ENCODE assay signal across 1 cellular context in genomic region chr9:71769175-71770165, GRCh38.
TF ChIP-seq lines count a peak whose summit lies in the region.

No MANE protein-coding gene starts in this region.

TF ChIP-seq in HepG2, 621 proteins besides CTCF, POLR2A, EP300 and RAD21 (continued from another document and continues in another):
- TF ChIP-seq ZNF512B (CRISPR knock-in tag; IDR thresholded peaks at IDR 0.05; ENCODE audit: borderline replicate concordance), result no peak
- TF ChIP-seq MYPOP (CRISPR knock-in tag; IDR thresholded peaks at IDR 0.05), result peak; percentile 85
- no peak for TF ChIP-seq ZNF264 (CRISPR knock-in tag; IDR thresholded peaks at IDR 0.05)
- TF ChIP-seq HNRNPL (IDR thresholded peaks at IDR 0.05; ENCODE audit: low read depth, low read length), result no peak
- no peak for TF ChIP-seq ZNF160 (CRISPR knock-in tag; IDR thresholded peaks at IDR 0.05)
- no peak for TF ChIP-seq ZNF619 (CRISPR knock-in tag; IDR thresholded peaks at IDR 0.05)
- TF ChIP-seq CSRNP1 (CRISPR knock-in tag; IDR thresholded peaks at IDR 0.05), result no peak
- TF ChIP-seq ZKSCAN1 (IDR thresholded peaks at IDR 0.05; ENCODE audit: low read length), result no peak
- TF ChIP-seq SNAPC5 (CRISPR knock-in tag; IDR thresholded peaks at IDR 0.05; ENCODE audit: borderline replicate concordance), result 0 out of 2 replicates have a peak, but pooled peaks have one; percentile 0
- TF ChIP-seq NR1H2 (CRISPR knock-in tag; IDR thresholded peaks at IDR 0.05; ENCODE audit: borderline replicate concordance, low read depth), result no peak
- TF ChIP-seq DNMT3B (CRISPR knock-in tag; conservative IDR thresholded peaks at IDR 0.05), result no peak
- TF ChIP-seq ZBTB43 (CRISPR knock-in tag; conservative IDR thresholded peaks at IDR 0.05), result no peak
- TF ChIP-seq LCORL (IDR thresholded peaks at IDR 0.05), result no peak
- peak; percentile 78; the same call in 1 of the 2 replicates for TF ChIP-seq LCORL (CRISPR knock-in tag; IDR thresholded peaks at IDR 0.05)
- TF ChIP-seq CHD4 (IDR thresholded peaks at IDR 0.05; ENCODE audit: borderline replicate concordance, low read length), result no peak
- TF ChIP-seq ZNF691 (CRISPR knock-in tag; IDR thresholded peaks at IDR 0.05; ENCODE audit: borderline replicate concordance, low read depth), result no peak
- no peak for TF ChIP-seq ZNF432 (CRISPR knock-in tag; IDR thresholded peaks at IDR 0.05; ENCODE audit: borderline replicate concordance)
- TF ChIP-seq RERE (CRISPR knock-in tag; IDR thresholded peaks at IDR 0.05; ENCODE audit: low read depth), result no peak
- TF ChIP-seq PAF1 (CRISPR knock-in tag; IDR thresholded peaks at IDR 0.05), result no peak
- TF ChIP-seq STAG1 (CRISPR knock-in tag; IDR thresholded peaks at IDR 0.05), result peak; percentile 81
- TF ChIP-seq NFAT5 (CRISPR knock-in tag; IDR thresholded peaks at IDR 0.05), result no peak
- peak; percentile 8; the same call in 1 of the 2 replicates for TF ChIP-seq HDAC2 (CRISPR knock-in tag; IDR thresholded peaks at IDR 0.05)
- TF ChIP-seq KDM5A (IDR thresholded peaks at IDR 0.05; ENCODE audit: borderline replicate concordance, low read length), result no peak; the same call in 1 of the 2 replicates
- TF ChIP-seq ZNF230 (CRISPR knock-in tag; IDR thresholded peaks at IDR 0.05), result 0 out of 2 replicates have a peak, but pooled peaks have one; percentile 24
- no peak for TF ChIP-seq ZNF773 (CRISPR knock-in tag; IDR thresholded peaks at IDR 0.05; ENCODE audit: borderline replicate concordance)
- no peak for TF ChIP-seq IRF9 (CRISPR knock-in tag; IDR thresholded peaks at IDR 0.05; ENCODE audit: borderline replicate concordance)
- 0 out of 2 replicates have a peak, but pooled peaks have one; percentile 15 for TF ChIP-seq SIN3A (IDR thresholded peaks at IDR 0.05; ENCODE audit: borderline replicate concordance, low read depth, low read length)
- no peak for TF ChIP-seq ZNF24 (IDR thresholded peaks at IDR 0.05)
- TF ChIP-seq MYNN (CRISPR knock-in tag; IDR thresholded peaks at IDR 0.05; ENCODE audit: low read depth), result 0 out of 2 replicates have a peak, but pooled peaks have one; percentile 25
- no peak for TF ChIP-seq HMGA1 (CRISPR knock-in tag; conservative IDR thresholded peaks at IDR 0.05)
- no peak for TF ChIP-seq ZNF350 (CRISPR knock-in tag; IDR thresholded peaks at IDR 0.05; ENCODE audit: borderline replicate concordance, low read depth)
- no peak for TF ChIP-seq ZNF788 (CRISPR knock-in tag; IDR thresholded peaks at IDR 0.05; ENCODE audit: borderline replicate concordance)
- TF ChIP-seq HDAC6 (IDR thresholded peaks at IDR 0.05; ENCODE audit: low read depth, low read length), result no peak
- TF ChIP-seq TSC22D2 (CRISPR knock-in tag; IDR thresholded peaks at IDR 0.05; ENCODE audit: borderline replicate concordance), result no peak
- no peak for TF ChIP-seq U2AF1 (optimal IDR thresholded peaks at IDR 0.05; ENCODE audit: low read depth, low read length)
- TF ChIP-seq ZNF781 (CRISPR knock-in tag; IDR thresholded peaks at IDR 0.05; ENCODE audit: borderline replicate concordance, not compliant biosample characterization), result no peak
- TF ChIP-seq RBM39 (IDR thresholded peaks at IDR 0.05; ENCODE audit: low read depth, low read length, poor library complexity, severe bottlenecking), result no peak
- no peak for TF ChIP-seq PHB2 (IDR thresholded peaks at IDR 0.05; ENCODE audit: partially characterized antibody)
- no peak for TF ChIP-seq ZNF550 (CRISPR knock-in tag; IDR thresholded peaks at IDR 0.05; ENCODE audit: borderline replicate concordance)
- no peak for TF ChIP-seq RBAK (CRISPR knock-in tag; IDR thresholded peaks at IDR 0.05)
- peak; percentile 50 for TF ChIP-seq ZEB1 (IDR thresholded peaks at IDR 0.05; ENCODE audit: insufficient replicate concordance, low read depth)
- no peak; the same call in 1 of the 2 replicates for TF ChIP-seq ATF7-NPFF (CRISPR knock-in tag; IDR thresholded peaks at IDR 0.05; ENCODE audit: low read depth)
- TF ChIP-seq RFXANK (CRISPR knock-in tag; IDR thresholded peaks at IDR 0.05), result no peak
- no peak for TF ChIP-seq ETV6 (CRISPR knock-in tag; conservative IDR thresholded peaks at IDR 0.05)
- TF ChIP-seq ZFAT (CRISPR knock-in tag; conservative IDR thresholded peaks at IDR 0.05), result no peak
- TF ChIP-seq RBM22 (optimal IDR thresholded peaks at IDR 0.05; ENCODE audit: low read length), result no peak
- no peak for TF ChIP-seq ZSCAN22 (CRISPR knock-in tag; IDR thresholded peaks at IDR 0.05)
